1 cellular context compared by ENCODE assay signal in genomic region chr17:43018008-43018853, GRCh38.
TF ChIP-seq lines count a peak whose summit lies in the region.

No MANE protein-coding gene starts in this region.

TF ChIP-seq in H1, 55 proteins besides CTCF, POLR2A, EP300 and RAD21:
- no peak for TF ChIP-seq RFX5 (IDR thresholded peaks at IDR 0.05; ENCODE audit: borderline replicate concordance, low read depth, low read length)
- no peak for TF ChIP-seq NRF1 (IDR thresholded peaks at IDR 0.05; ENCODE audit: low read depth, low read length)
- no peak for TF ChIP-seq SRF (IDR thresholded peaks at IDR 0.05; ENCODE audit: low read depth, low read length)
- TF ChIP-seq JUN (IDR thresholded peaks at IDR 0.05; ENCODE audit: low read depth, low read length) = no peak
- TF ChIP-seq SP1 (IDR thresholded peaks at IDR 0.05; ENCODE audit: low read depth, low read length) = no peak
- no peak for TF ChIP-seq EGR1 (IDR thresholded peaks at IDR 0.05; ENCODE audit: borderline replicate concordance, low read depth, low read length)
- TF ChIP-seq HDAC2 (IDR thresholded peaks at IDR 0.05; ENCODE audit: borderline replicate concordance in 1 of 2, low read depth in 2 of 2, low read length in 2 of 2) = no peak
- TF ChIP-seq SAP30 (IDR thresholded peaks at IDR 0.05; ENCODE audit: insufficient read depth, insufficient replicate concordance, low read length) = no peak
- TF ChIP-seq GABPA (IDR thresholded peaks at IDR 0.05; ENCODE audit: borderline replicate concordance, insufficient read depth, low read length) = no peak
- no peak for TF ChIP-seq POU5F1 (IDR thresholded peaks at IDR 0.05; ENCODE audit: low read depth, low read length)
- TF ChIP-seq CREB1 (IDR thresholded peaks at IDR 0.05) = no peak
- TF ChIP-seq RNF2 (IDR thresholded peaks at IDR 0.05; ENCODE audit: borderline replicate concordance, low read depth, low read length, missing control alignments, poor library complexity, severe bottlenecking) = no peak
- no peak for TF ChIP-seq POLR2AphosphoS5 (IDR thresholded peaks at IDR 0.05; ENCODE audit: low read depth, low read length)
- no peak for TF ChIP-seq MAFK (IDR thresholded peaks at IDR 0.05; ENCODE audit: low read depth, low read length)
- TF ChIP-seq TBP (IDR thresholded peaks at IDR 0.05; ENCODE audit: low read depth, low read length) = no peak
- no peak for TF ChIP-seq FOSL1 (IDR thresholded peaks at IDR 0.05; ENCODE audit: insufficient read depth, low read depth, low read length)
- TF ChIP-seq CHD7 (IDR thresholded peaks at IDR 0.05; ENCODE audit: insufficient replicate concordance, low read length) = no peak
- no peak for TF ChIP-seq BCL11A (IDR thresholded peaks at IDR 0.05; ENCODE audit: low read depth in 2 of 2, low read length in 2 of 2)
